ENCODE assay signal across 27 cellular contexts in the genomic region with DNA sequence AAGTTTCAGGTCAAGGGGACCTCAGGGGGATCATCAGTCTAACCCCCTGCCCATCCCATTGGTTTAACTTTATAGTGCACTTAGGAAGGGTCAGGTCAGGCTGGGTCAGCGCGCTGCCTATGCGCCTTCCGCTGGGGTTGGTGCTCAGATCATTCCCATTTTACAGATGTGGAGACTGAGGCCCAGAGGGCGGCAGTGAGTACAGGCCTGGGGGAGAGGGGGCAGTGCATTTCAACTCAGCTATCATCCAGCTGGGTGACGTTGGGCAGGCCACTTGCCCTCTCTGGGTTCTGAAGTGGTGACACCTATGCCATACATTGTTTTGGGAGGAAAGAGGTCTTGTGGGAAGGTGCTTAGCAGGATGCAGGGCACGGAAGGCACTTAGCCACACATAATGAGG.
"Had no signal": no experiment of that assay in that cellular context is flagged by ENCODE, and none has a peak within 500 bp of the region (broad histone marks: within the 10 kb centered on the region; RNA-seq: fewer than 3 reads in every experiment).

No MANE protein-coding gene starts in this region.

- H3K9me3 ChIP-seq: neutrophil, pancreas, psoas muscle, stomach, thoracic aorta, thyroid gland, tibial nerve, upper lobe of left lung, uterus had no signal

- H3K4me3 ChIP-seq: pancreas, psoas muscle, skin epidermis, smooth muscle cell, spleen, stomach, thoracic aorta, thyroid gland, tibial nerve, upper lobe of left lung, uterus had no signal

- H3K4me2 ChIP-seq: smooth muscle cell had no signal

- H3K27me3 ChIP-seq: neutrophil, pancreas, spleen, thyroid gland, tibial nerve, upper lobe of left lung, uterus had no signal

- DNase-seq: naive B cell; naive thymus-derived CD8-positive, alpha-beta T cell; nephron progenitor cell; nucleus accumbens; pancreas; psoas muscle; spleen; stimulated activated CD4-positive, alpha-beta T cell treated with anti-CD3 and anti-CD28 coated beads, Interleukin-12 subunit alpha, Interleukin-12 subunit beta, amount 100 ng/mL, for 4 hours; stimulated activated CD4-positive, alpha-beta T cell treated with anti-CD3 and anti-CD28 coated beads, Interleukin-1b, Interleukin-23, amount 100 ng/mL, for 48 hours; stimulated activated CD4-positive, alpha-beta T cell treated with anti-CD3 and anti-CD28 coated beads, Interleukin-4, amount 100 ng/mL, for 1 hour; stimulated activated CD4-positive, alpha-beta T cell treated with anti-CD3 and anti-CD28 coated beads, Interleukin-4, amount 100 ng/mL, for 4 hours; stimulated activated CD8-positive, alpha-beta memory T cell treated with anti-CD3 and anti-CD28 coated beads, Interleukin-4, amount 100 ng/mL, for 48 hours; stimulated activated naive B cell treated with anti-CD40 and anti-IgM and Interleukin-4, amounts not matched to agents 10 μg/mL and 1 μg/mL and 100 μg/mL, for 72 hours; stimulated activated naive CD4-positive, alpha-beta T cell treated with Interleukin-2 at 50 U/mL for 16 hours; stomach; thyroid gland; trophoblast cell; upper lobe of left lung; uterus had no signal

- H3K36me3 ChIP-seq: neutrophil, pancreas, spleen, stomach, thoracic aorta, thyroid gland, upper lobe of left lung, uterus had no signal

- H3K4me1 ChIP-seq: pancreas, psoas muscle, spleen, stomach, thyroid gland, tibial nerve, upper lobe of left lung, uterus had no signal

- ATAC-seq: naive thymus-derived CD8-positive, alpha-beta T cell; natural killer cell treated with Interleukin-12 subunit alpha and Interleukin-12 subunit beta and Interleukin-15 and Interleukin-18, amount 100 ng/mL, for 72 hours; pancreas; psoas muscle; right cardiac atrium; sciatic nerve; stimulated activated naive B cell treated with anti-CD40 and anti-IgM and Interleukin-4, amounts not matched to agents 10 μg/mL and 1 μg/mL and 100 μg/mL, for 72 hours had no signal

- FAIRE-seq: pancreas had no signal

- H3K27ac ChIP-seq: neutrophil, pancreas, psoas muscle, skin epidermis, spleen, stomach, thoracic aorta, thyroid gland, tibial nerve, upper lobe of left lung, uterus had no signal
